In genomic region chrX:69535661-69536060, GRCh38 we compare ENCODE assay signal across 17 cellular contexts. TPM values are rescaled to one million over a fixed set of nuclear protein-coding genes. Genes with fewer than 3 reads are reported as not detected.
"Had no signal": no experiment of that assay in that cellular context is flagged by ENCODE, and none has a peak within 500 bp of the region (broad histone marks: within the 10 kb centered on the region; RNA-seq: fewer than 3 reads in every experiment).

No MANE protein-coding gene starts in this region.

- H3K36me3 ChIP-seq: brain microvascular endothelial cell, left ventricle myocardium inferior, pancreas, upper lobe of left lung had no signal

- ATAC-seq: activated T-helper 17 cell treated with anti-CD3 and anti-CD28 coated beads, Interleukin-2, amount 50 U/mL, for 72 hours; foreskin keratinocyte; naive thymus-derived CD4-positive, alpha-beta T cell; pancreas; sciatic nerve; stimulated activated naive CD8-positive, alpha-beta T cell treated with anti-CD3 and anti-CD28 coated beads, Interleukin-15, amount 100 ng/mL, for 72 hours had no signal

- H3K4me1 ChIP-seq: foreskin keratinocyte, pancreas had no signal

- FAIRE-seq: kidney, pancreas had no signal

- H3K27ac Mint-ChIP-seq: activated T-helper 17 cell treated with anti-CD3 and anti-CD28 coated beads, Interleukin-2, amount 50 U/mL, for 72 hours; dendritic cell treated with granulocyte-macrophage colony-stimulating factor and Interleukin-4, amounts not matched to agents 40 ng/mL and 50 ng/mL, for 4 days; naive thymus-derived CD4-positive, alpha-beta T cell had no signal

- H3K9me3 ChIP-seq: left ventricle myocardium inferior, pancreas, upper lobe of left lung had no signal

- H3K27ac ChIP-seq: brain microvascular endothelial cell, foreskin keratinocyte, left ventricle myocardium inferior, pancreas, upper lobe of left lung had no signal

- H3K4me3 Mint-ChIP-seq: activated T-helper 17 cell treated with anti-CD3 and anti-CD28 coated beads, Interleukin-2, amount 50 U/mL, for 72 hours; central memory CD8-positive, alpha-beta T cell; dendritic cell treated with granulocyte-macrophage colony-stimulating factor and Interleukin-4, amounts not matched to agents 40 ng/mL and 50 ng/mL, for 4 days; naive thymus-derived CD4-positive, alpha-beta T cell; stimulated activated naive CD8-positive, alpha-beta T cell treated with anti-CD3 and anti-CD28 coated beads, Interleukin-15, amount 100 ng/mL, for 72 hours had no signal

- DNase-seq: activated naive CD4-positive, alpha-beta T cell treated with Interleukin-2 at 50 U/mL for 16 hours; activated T-cell treated with anti-CD3 and anti-CD28 coated beads for 4 hours; anterior cingulate cortex; brain microvascular endothelial cell; effector memory CD4-positive, alpha-beta T cell; foreskin keratinocyte; glutamatergic neuron; kidney; left ventricle myocardium inferior; naive thymus-derived CD4-positive, alpha-beta T cell; pancreas; stimulated activated naive CD8-positive, alpha-beta T cell treated with anti-CD3 and anti-CD28 coated beads, Interleukin-15, amount 100 ng/mL, for 72 hours; upper lobe of left lung had no signal

- H3K4me3 ChIP-seq: left ventricle myocardium inferior, pancreas, upper lobe of left lung had no signal

- H3K9me3 Mint-ChIP-seq: activated T-helper 17 cell treated with anti-CD3 and anti-CD28 coated beads, Interleukin-2, amount 50 U/mL, for 72 hours; central memory CD8-positive, alpha-beta T cell; dendritic cell treated with granulocyte-macrophage colony-stimulating factor and Interleukin-4, amounts not matched to agents 40 ng/mL and 50 ng/mL, for 4 days; stimulated activated naive CD8-positive, alpha-beta T cell treated with anti-CD3 and anti-CD28 coated beads, Interleukin-15, amount 100 ng/mL, for 72 hours had no signal

- H3K36me3 Mint-ChIP-seq: naive thymus-derived CD4-positive, alpha-beta T cell had no signal

- H3K27me3 ChIP-seq: brain microvascular endothelial cell, foreskin keratinocyte had no signal

RNA-seq across cellular contexts. Expression of gene NALF2, which starts 31.5 kb away (rescaled TPM):
- total RNA-seq: sciatic nerve had no signal
- polyA plus RNA-seq: naive thymus-derived CD4-positive, alpha-beta T cell had no signal
